20 cellular contexts compared by ENCODE assay signal in genomic region chr1:37325509-37326437, GRCh38.
DNase-seq lines count a peak whose midpoint lies in the region; ATAC-seq, FAIRE-seq and TF ChIP-seq lines count a peak whose summit lies in the region.
"Had no signal": no experiment of that assay in that cellular context is flagged by ENCODE, and none has a peak within 500 bp of the region (broad histone marks: within the 10 kb centered on the region; RNA-seq: fewer than 3 reads in every experiment).

No MANE protein-coding gene starts in this region.

- H3K4me1 ChIP-seq in H9 (ENCODE audit: insufficient read depth, low read length) (no peaks in the 10 kb centered on the region), HepG2 (ENCODE audit: insufficient read depth, low read length) (no peaks in the 10 kb centered on the region), neural progenitor cell (no peaks in the 10 kb centered on the region), Peyer's patch (no peaks in the 10 kb centered on the region)
- H3K4me1 ChIP-seq: prostate gland had no signal

- H2BK20ac ChIP-seq in H9 (ENCODE audit: low read depth, low read length, poor library complexity, severe bottlenecking): no peak overlapping the region

- no peaks in the 10 kb centered on the region for H3K27me3 ChIP-seq in H9 (ENCODE audit: insufficient read depth, low read length)
- H3K27me3 ChIP-seq in HepG2 (ENCODE audit: control insufficient read depth in 1 of 2, insufficient read depth in 2 of 2, low read length in 2 of 2): peaks cover 1 to 3% of the 10 kb centered on the region in 2 experiments; a peak in 1 of 5 replicates
- no peaks in the 10 kb centered on the region for H3K27me3 ChIP-seq in neural progenitor cell
- no peaks in the 10 kb centered on the region for H3K27me3 ChIP-seq in Peyer's patch

- H2BK5ac ChIP-seq in H9 (ENCODE audit: insufficient read length, low read length): no peak overlapping the region

- FAIRE-seq in HepG2 (lab: Jason Lieb, UNC): no peak
- FAIRE-seq: D721Med, keratinocyte had no signal

- H3K4me3 Mint-ChIP-seq in H9 (no peak overlapping the region), neural progenitor cell (no peak overlapping the region)
- H3K4me3 Mint-ChIP-seq: activated CD4-positive, alpha-beta memory T cell treated with anti-CD3 and anti-CD28 coated beads for 36 hours; CD4-positive, CD25-positive, alpha-beta regulatory T cell; type B pancreatic cell had no signal

- H3K23me2 ChIP-seq in H9 (ENCODE audit: insufficient read length, low read depth, low read length, poor library complexity, severe bottlenecking): no peaks in the 10 kb centered on the region

- H4K20me1 ChIP-seq in H9 (ENCODE audit: control insufficient read depth, insufficient read depth, insufficient read length) (no peaks in the 10 kb centered on the region), HepG2 (ENCODE audit: insufficient read depth, low read length) (no peaks in the 10 kb centered on the region), neural progenitor cell (ENCODE audit: low read depth) (no peaks in the 10 kb centered on the region)

- H2AFZ ChIP-seq in H9 (ENCODE audit: low read length) (no peak overlapping the region), HepG2 (ENCODE audit: low read length) (no peak overlapping the region), neural progenitor cell (replicated peaks) (no peak overlapping the region)

- H3K23ac ChIP-seq in H9 (ENCODE audit: insufficient read length, low read depth, low read length): no peak overlapping the region

- H2BK120ac ChIP-seq in H9 (ENCODE audit: low read depth, low read length, poor library complexity, severe bottlenecking): peak overlapping the region; percentile 89

- TF ChIP-seq EP300 in HepG2 (IDR thresholded peaks at IDR 0.05; ENCODE audit: low read depth in 2 of 2, low read length in 2 of 2): no peak
- TF ChIP-seq EP300 in HepG2 (CRISPR knock-in tag; IDR thresholded peaks at IDR 0.05; ENCODE audit: borderline replicate concordance): no peak

- peak overlapping the region; percentile 56 for H3K18ac ChIP-seq in H9 (ENCODE audit: insufficient read length, low read depth, low read length)

- H3K79me1 ChIP-seq in H9 (ENCODE audit: insufficient read depth, low read depth, low read length, poor library complexity, severe bottlenecking): no peaks in the 10 kb centered on the region

- POLR2A ChIA-PET in HepG2 (lab: Yijun Ruan, JAX): no interaction called here

- no peak overlapping the region for H2BK12ac ChIP-seq in H9 (ENCODE audit: insufficient read length, low read depth, low read length)

- H3K27ac Mint-ChIP-seq in H9 (peak overlapping the region; percentile 22 to 98 (median 96); a peak in 5 of 7 replicates), neural progenitor cell (no peak overlapping the region)
- H3K27ac Mint-ChIP-seq: activated CD4-positive, alpha-beta memory T cell treated with anti-CD3 and anti-CD28 coated beads for 36 hours; CD4-positive, CD25-positive, alpha-beta regulatory T cell; type B pancreatic cell had no signal

- intact Hi-C loops in HepG2 (cut with micrococcal nuclease; ENCODE audit: unreplicated experiment): no loop called here

- H3K27ac ChIP-seq in H9 (ENCODE audit: insufficient read length, low read depth, low read length) (no peak overlapping the region), cingulate gyrus (ENCODE audit: low read depth, low read length) (peak overlapping the region; percentile 80), HepG2 (ENCODE audit: extremely low read length, insufficient read depth, low read length) (no peak overlapping the region), neural progenitor cell (no peak overlapping the region), Peyer's patch (no peak overlapping the region)
- H3K27ac ChIP-seq: prostate gland had no signal

- H3K14ac ChIP-seq in H9 (ENCODE audit: insufficient read depth, low read length): peak overlapping the region; percentile 77; the same call in 1 of the 2 replicates

- H2AK5ac ChIP-seq in H9 (ENCODE audit: insufficient read length, low read length): no peak overlapping the region

- peaks cover 22% of the 10 kb centered on the region for H3F3A ChIP-seq in neural progenitor cell (ENCODE audit: low read depth)

- TF ChIP-seq CTCF in H9 (conservative IDR thresholded peaks at IDR 0.05) (no peak), HepG2 (CRISPR knock-in tag; IDR thresholded peaks at IDR 0.05) (no peak), neural progenitor cell (IDR thresholded peaks at IDR 0.05) (no peak), Peyer's patch (IDR thresholded peaks at IDR 0.05) (no peak)

- no peak overlapping the region for H2BK15ac ChIP-seq in H9 (ENCODE audit: low read depth, low read length)

- H3K9ac ChIP-seq in H9 (ENCODE audit: extremely low read depth, insufficient read length, low read length): no peak overlapping the region
- no peak overlapping the region for H3K9ac ChIP-seq in HepG2 (ENCODE audit: insufficient read depth, low read depth, low read length)
- H3K9ac ChIP-seq in neural progenitor cell: no peak overlapping the region

- H3K4ac ChIP-seq in H9 (ENCODE audit: low read depth, low read length): no peak overlapping the region

- H3K9me3 Mint-ChIP-seq in H9: no peaks in the 10 kb centered on the region; a peak in 1 of 5 replicates
- H3K9me3 Mint-ChIP-seq in neural progenitor cell: peaks cover 14% of the 10 kb centered on the region
- H3K9me3 Mint-ChIP-seq: type B pancreatic cell had no signal

- H3K4me2 ChIP-seq in H9 (ENCODE audit: insufficient read depth, insufficient read length, low read length) (no peak overlapping the region), HepG2 (ENCODE audit: low read depth, low read length) (no peak overlapping the region), neural progenitor cell (no peak overlapping the region)

- no peak overlapping the region for H4K5ac ChIP-seq in H9 (ENCODE audit: insufficient read length, low read depth, low read length)

- H3K4me1 Mint-ChIP-seq in H9 (peaks cover 11 to 25% of the 10 kb centered on the region in 2 experiments), neural progenitor cell (no peaks in the 10 kb centered on the region)
- H3K4me1 Mint-ChIP-seq: CD4-positive, CD25-positive, alpha-beta regulatory T cell had no signal

- H3K9me3 ChIP-seq in H9 (ENCODE audit: control insufficient read depth, low read depth, low read length) (no peaks in the 10 kb centered on the region), HepG2 (ENCODE audit: low read length) (no peaks in the 10 kb centered on the region), neural progenitor cell (ENCODE audit: low read depth) (no peaks in the 10 kb centered on the region), Peyer's patch (peaks cover 0 to 3% (median 0%) of the 10 kb centered on the region in 4 donors)
- H3K9me3 ChIP-seq: prostate gland had no signal

- BruUV-seq in HepG2 (replicated peaks; lab: Mats Ljungman, UMichigan): no TSS peak

- ATAC-seq in HepG2: no peak

- no peaks in the 10 kb centered on the region for H3K79me2 ChIP-seq in H9 (ENCODE audit: insufficient read depth, low read length)
- H3K79me2 ChIP-seq in HepG2 (ENCODE audit: insufficient read depth, low read length): no peaks in the 10 kb centered on the region
- no peaks in the 10 kb centered on the region for H3K79me2 ChIP-seq in neural progenitor cell (ENCODE audit: low read depth)

- H3K36me3 ChIP-seq in HepG2 (replicated peaks in 1 of 2; ENCODE audit: control insufficient read depth in 1 of 2, insufficient read depth in 2 of 2, low read length in 2 of 2): no peaks in the 10 kb centered on the region
- H3K36me3 ChIP-seq in neural progenitor cell: no peaks in the 10 kb centered on the region
- H3K36me3 ChIP-seq in Peyer's patch: no peaks in the 10 kb centered on the region
- H3K36me3 ChIP-seq: prostate gland had no signal

- H4K91ac ChIP-seq in H9 (ENCODE audit: insufficient read length, low read depth, low read length): no peak overlapping the region

- H3K27me3 Mint-ChIP-seq in H9 (ENCODE audit: low read depth) (peaks cover 2% of the 10 kb centered on the region; the same call in 1 of the 2 replicates), neural progenitor cell (ENCODE audit: insufficient read depth, low read depth) (peaks cover 11% of the 10 kb centered on the region)

- no peak for TF ChIP-seq RAD21 in HepG2 (CRISPR knock-in tag; IDR thresholded peaks at IDR 0.05)

- H3K36me3 Mint-ChIP-seq in H9 (ENCODE audit: insufficient read depth in 1 of 3, low read depth in 3 of 3): no peaks in the 10 kb centered on the region
- H3K36me3 Mint-ChIP-seq in neural progenitor cell: no peaks in the 10 kb centered on the region
- H3K36me3 Mint-ChIP-seq: activated CD4-positive, alpha-beta memory T cell treated with anti-CD3 and anti-CD28 coated beads for 36 hours; CD4-positive, CD25-positive, alpha-beta regulatory T cell; type B pancreatic cell had no signal

- H3K4me3 ChIP-seq in HepG2 (replicated peaks in 1 of 3; ENCODE audit: insufficient read depth in 1 of 3, low read depth in 2 of 3, low read length in 3 of 3) (no peak overlapping the region), neural progenitor cell (no peak overlapping the region), Peyer's patch (no peak overlapping the region)
- H3K4me3 ChIP-seq: prostate gland had no signal

- no CpG with 5 or more reads among the region's 11 CpGs for WGBS in H9 (ENCODE audit: extremely low coverage, insufficient read length, low lambda C conversion rate)
- WGBS in HepG2 (ENCODE audit: low lambda C conversion rate): 12% methylated on average over 10 of the region's 11 CpGs

- no peak overlapping the region for H3K56ac ChIP-seq in H9 (ENCODE audit: insufficient read length, low read depth, low read length)

- no peak overlapping the region for H4K8ac ChIP-seq in H9 (replicated peaks; ENCODE audit: insufficient read length, low read depth, low read length)

- DNase-seq in H9 (peak; percentile 73), NCI-H526 (lab: John Stamatoyannopoulos, UW) (peak; percentile 89 to 95), HepG2 (ENCODE audit: low spot score) (no peak), neural progenitor cell (ENCODE audit: low spot score) (no peak), activated gamma-delta T cell (lab: John Stamatoyannopoulos, UW) (no peak), Peyer's patch (no peak)
- DNase-seq in activated CD8-positive, alpha-beta memory T cell treated with anti-CD3 and anti-CD28 coated beads, Interleukin-2, amount 50 U/mL, for 48 hours: no peak
- DNase-seq: activated CD4-positive, alpha-beta memory T cell treated with anti-CD3 and anti-CD28 coated beads for 36 hours; activated effector memory CD4-positive, alpha-beta T cell treated with Interleukin-2 at 50 U/mL for 16 hours; CD4-positive, CD25-positive, alpha-beta regulatory T cell; EL; erythroblast; NCI-H1694 treated with DMSO at 0.1 percent for 48 hours; SHP77 treated with DMSO at 0.1 percent for 48 hours; stimulated activated CD4-positive, alpha-beta T cell treated with anti-CD3 and anti-CD28 coated beads, Interleukin-15, amount 100 ng/mL, for 24 hours had no signal

- TF ChIP-seq POLR2A in HepG2 (IDR thresholded peaks at IDR 0.05; ENCODE audit: insufficient read depth in 1 of 2, low read depth in 2 of 2, low read length in 2 of 2): no peak
- TF ChIP-seq POLR2A in Peyer's patch (IDR thresholded peaks at IDR 0.05): no peak

- in situ Hi-C loops in HepG2 (cut with HindIII; ENCODE audit: extremely low pct_ligation_motif_present, low pct_unique_long_range_greater_than_20kb): no loop called here

- CTCF ChIA-PET in HepG2 (lab: Yijun Ruan, JAX; ENCODE audit: low intra/inter-chr PET ratio, low total read pairs): interaction anchor here (2.7 kb wide), 1 partner anchor 622 kb away, joined by 14 read pairs; no protein-coding TSS in a partner anchor

- H3T11ph ChIP-seq in H9 (ENCODE audit: low read length): no peak overlapping the region

Comparison
In these comparisons a context has a peak if more than half of its experiments do, and no peak if none do; other contexts are left out.
1. DNase-seq: peak in H9 (single experiment) and NCI-H526 (2 of 2); none in HepG2 (single experiment), neural progenitor cell (single experiment), activated CD8-positive, alpha-beta memory T cell treated with anti-CD3 and anti-CD28 coated beads, Interleukin-2, amount 50 U/mL, for 48 hours (single experiment), activated gamma-delta T cell (single experiment) and Peyer's patch (0 of 3).